In the genomic region with DNA sequence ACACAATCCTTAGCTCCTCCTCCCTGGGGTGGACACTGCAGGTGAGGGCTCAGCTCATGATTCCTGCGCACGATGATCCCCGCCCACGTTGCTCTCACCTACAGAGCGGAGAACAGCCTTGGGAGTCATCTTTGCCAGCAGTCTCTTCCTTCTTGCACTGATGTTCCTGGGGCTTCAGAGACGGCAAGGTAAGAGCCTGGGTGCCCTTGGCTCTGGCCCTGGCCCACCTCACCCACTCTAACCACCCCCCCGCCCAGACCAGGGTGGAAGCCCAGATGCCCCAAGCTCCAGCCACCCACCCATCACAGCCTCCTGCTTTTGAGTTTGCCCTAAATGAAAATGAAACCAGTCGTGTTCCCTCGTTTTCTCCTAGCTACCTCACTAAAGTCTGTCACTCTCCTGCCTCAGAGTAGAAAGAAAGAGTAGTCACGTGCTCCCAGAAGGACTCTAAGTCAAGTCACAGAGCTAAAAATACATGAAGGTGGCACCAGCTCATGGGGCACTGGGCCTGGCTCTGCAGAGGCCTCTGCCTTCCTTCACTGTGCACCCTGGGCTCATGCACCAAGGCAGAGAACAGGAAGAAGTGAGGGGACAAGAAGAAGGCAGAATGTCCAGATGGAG, we compare ENCODE assay signal across 10 cellular contexts. TPM values are rescaled to one million over a fixed set of nuclear protein-coding genes. Genes with fewer than 3 reads are reported as not detected.
A peak's percentile ranks its signal among the peaks of the same experiment; 100 is the strongest.
DNase-seq lines count a peak whose midpoint lies in the region; ATAC-seq, FAIRE-seq and TF ChIP-seq lines count a peak whose summit lies in the region.
"Had no signal": no experiment of that assay in that cellular context is flagged by ENCODE, and none has a peak within 500 bp of the region (broad histone marks: within the 10 kb centered on the region; RNA-seq: fewer than 3 reads in every experiment).

No MANE protein-coding gene starts in this region.

- no peaks in the 10 kb centered on the region for H4K20me1 ChIP-seq in OCI-LY7 (ENCODE audit: insufficient read depth, low read length)

- no peaks in the 10 kb centered on the region for H3K27me3 Mint-ChIP-seq in CD4-positive, CD25-positive, alpha-beta regulatory T cell

- TF ChIP-seq CTCF in OCI-LY7 (conservative IDR thresholded peaks at IDR 0.05; ENCODE audit: low read length) (no peak), GM20000 (IDR thresholded peaks at IDR 0.05; ENCODE audit: extremely low read depth, missing control alignments) (no peak)

- H3K27ac Mint-ChIP-seq in CD4-positive, CD25-positive, alpha-beta regulatory T cell: peak overlapping the region; percentile 95 to 99 (median 96)

- H3K4me3 Mint-ChIP-seq in CD4-positive, CD25-positive, alpha-beta regulatory T cell: peak overlapping the region; percentile 45 to 87 (median 83)

- no peak overlapping the region for H4K91ac ChIP-seq in neuronal stem cell (ENCODE audit: low read depth, low read length, poor library complexity)

- no peak overlapping the region for H3K23ac ChIP-seq in neuronal stem cell (ENCODE audit: low read depth, low read length, poor library complexity)

- ATAC-seq in CD4-positive, CD25-positive, alpha-beta regulatory T cell (ENCODE audit: low read depth in 2 of 2): no peak
- ATAC-seq in HG02970 (IDR thresholded peaks at IDR 0.05; ENCODE audit: low FRiP score, unreplicated experiment): no peak

- no peak overlapping the region for H2BK12ac ChIP-seq in neuronal stem cell (ENCODE audit: low read length)

- no peak overlapping the region for H4K8ac ChIP-seq in neuronal stem cell (ENCODE audit: low read depth, low read length)

- no peak overlapping the region for H2AK5ac ChIP-seq in neuronal stem cell (ENCODE audit: low read depth, low read length)

- H2AFZ ChIP-seq in OCI-LY7 (ENCODE audit: low read length) (no peak overlapping the region), neuronal stem cell (ENCODE audit: low read length) (no peak overlapping the region)

- no CpG with 5 or more reads among the region's 10 CpGs for WGBS in neuronal stem cell (ENCODE audit: extremely low coverage in 2 of 2, insufficient read length in 2 of 2, insufficient replicate concordance in 1 of 2), 2 donors

- in situ Hi-C loops in G401 (cut with HindIII; ENCODE audit: low sequenced_read_pairs): no loop called here

- no peak overlapping the region for H3K14ac ChIP-seq in neuronal stem cell (ENCODE audit: low read length)

- FAIRE-seq in RCC 7860 (lab: Jason Lieb, UNC): no peak

- H3K18ac ChIP-seq in neuronal stem cell (ENCODE audit: low read length): peak overlapping the region; percentile 11

- no peak overlapping the region for H3K4ac ChIP-seq in neuronal stem cell (ENCODE audit: low read length)

- peaks cover 46% of the 10 kb centered on the region for H3K36me3 ChIP-seq in CD4-positive, CD25-positive, alpha-beta regulatory T cell (ENCODE audit: control insufficient read depth, insufficient read depth, low read length)
- H3K36me3 ChIP-seq in OCI-LY7 (ENCODE audit: insufficient read depth, low read length): peaks cover 89% of the 10 kb centered on the region
- H3K36me3 ChIP-seq in neuronal stem cell (replicated peaks in 1 of 2; ENCODE audit: control insufficient read depth in 2 of 2, insufficient read depth in 2 of 2, low read length in 2 of 2): peaks cover 37 to 64% of the 10 kb centered on the region in 2 donors

- intact Hi-C loops in OCI-LY7 (cut with micrococcal nuclease; ENCODE audit: unreplicated experiment): loop anchor here (1.0 to 5.0 kb wide), 3 partner anchors 14 to 139 kb away; no protein-coding TSS in a partner anchor

- CTCF ChIA-PET in OCI-LY7 (lab: Charles Lee; ENCODE audit: unreplicated experiment): interaction anchor here (0.5 to 2.2 kb wide), 8 partner anchors 8 to 154 kb away, joined by 3 to 8 read pairs (median 3); partner anchors contain the start of gene CD27

- no peaks in the 10 kb centered on the region; the same call in 1 of the 2 replicates for H3K79me2 ChIP-seq in OCI-LY7 (ENCODE audit: insufficient read depth, low read depth, low read length)

- H3K27ac ChIP-seq in CD4-positive, CD25-positive, alpha-beta regulatory T cell (ENCODE audit: insufficient read depth, low read length, poor library complexity, severe bottlenecking): peak overlapping the region; percentile 96
- H3K27ac ChIP-seq in OCI-LY7 (ENCODE audit: low read depth, low read length, poor library complexity, severe bottlenecking): peak overlapping the region; percentile 93
- H3K27ac ChIP-seq in cingulate gyrus (ENCODE audit: low read depth, low read length): peak overlapping the region; percentile 34
- no peak overlapping the region for H3K27ac ChIP-seq in neuronal stem cell (replicated peaks; ENCODE audit: low read length)

- peak overlapping the region; percentile 74 for H3K4me3 ChIP-seq in CD4-positive, CD25-positive, alpha-beta regulatory T cell (ENCODE audit: low read depth, low read length)
- H3K4me3 ChIP-seq in OCI-LY7 (ENCODE audit: low read depth, low read length, poor library complexity, severe bottlenecking) (peak overlapping the region; percentile 44), neuronal stem cell (ENCODE audit: low read length in 2 of 2) (no peak overlapping the region)

- H2BK15ac ChIP-seq in neuronal stem cell (ENCODE audit: low read length): no peak overlapping the region

- peaks cover 30 to 91% (median 63%) of the 10 kb centered on the region in 4 donors for H3K4me1 Mint-ChIP-seq in CD4-positive, CD25-positive, alpha-beta regulatory T cell

- H3K27me3 ChIP-seq in CD4-positive, CD25-positive, alpha-beta regulatory T cell (ENCODE audit: control insufficient read depth, insufficient read depth, low read length): no peaks in the 10 kb centered on the region
- no peaks in the 10 kb centered on the region for H3K27me3 ChIP-seq in neuronal stem cell (ENCODE audit: control insufficient read depth in 3 of 3, insufficient read depth in 3 of 3, low read depth in 1 of 3, low read length in 3 of 3)

- H3K4me1 ChIP-seq in CD4-positive, CD25-positive, alpha-beta regulatory T cell (ENCODE audit: control insufficient read depth, insufficient read depth, low read length, poor library complexity, severe bottlenecking): peaks cover 55% of the 10 kb centered on the region
- peaks cover 53% of the 10 kb centered on the region for H3K4me1 ChIP-seq in OCI-LY7 (ENCODE audit: insufficient read depth, low read length, poor library complexity, severe bottlenecking)
- H3K4me1 ChIP-seq in neuronal stem cell (ENCODE audit: control insufficient read depth in 2 of 2, insufficient read depth in 1 of 2, low read depth in 1 of 2, low read length in 2 of 2): no peaks in the 10 kb centered on the region

- no peaks in the 10 kb centered on the region for H3K9me2 ChIP-seq in OCI-LY7 (ENCODE audit: insufficient read depth, low read length)

- no peaks in the 10 kb centered on the region for H3K9me3 Mint-ChIP-seq in CD4-positive, CD25-positive, alpha-beta regulatory T cell

- H3K79me1 ChIP-seq in neuronal stem cell (ENCODE audit: low read depth, low read length): peaks cover 2% of the 10 kb centered on the region

- H3K9ac ChIP-seq in neuronal stem cell (ENCODE audit: low read depth, low read length, poor library complexity): no peak overlapping the region

- H2BK5ac ChIP-seq in neuronal stem cell (ENCODE audit: low read length): no peak overlapping the region

- peaks cover 59% of the 10 kb centered on the region for H3K36me3 Mint-ChIP-seq in CD4-positive, CD25-positive, alpha-beta regulatory T cell

- H2BK120ac ChIP-seq in neuronal stem cell (ENCODE audit: low read depth, low read length): no peak overlapping the region

- POLR2A ChIA-PET in OCI-LY7 (lab: Charles Lee): interaction anchor here (0.5 to 8.2 kb wide), 16 partner anchors 8 to 124 kb away, joined by 3 to 112 read pairs (median 6); partner anchors contain the start of genes CD27, GAPDH, TAPBPL and VAMP1

- BruUV-seq in OCI-LY7 (replicated peaks; lab: Mats Ljungman, UMichigan): no TSS peak

- H3K4me2 ChIP-seq in OCI-LY7 (ENCODE audit: low read length): peak overlapping the region; percentile 80
- no peak overlapping the region for H3K4me2 ChIP-seq in neuronal stem cell (ENCODE audit: insufficient read depth, low read length, poor library complexity, severe bottlenecking)

- no peaks in the 10 kb centered on the region for H3K9me3 ChIP-seq in CD4-positive, CD25-positive, alpha-beta regulatory T cell (ENCODE audit: control insufficient read depth in 2 of 2, low read length in 2 of 2)
- H3K9me3 ChIP-seq in OCI-LY7 (ENCODE audit: low read length) (no peaks in the 10 kb centered on the region), neuronal stem cell (replicated peaks in 1 of 2; ENCODE audit: control insufficient read depth in 2 of 2, insufficient read depth in 1 of 2, low read depth in 1 of 2, low read length in 2 of 2) (no peaks in the 10 kb centered on the region)

- peak in 1 of 3 donors; percentile 85 for DNase-seq in CD4-positive, CD25-positive, alpha-beta regulatory T cell
- DNase-seq in OCI-LY7 (ENCODE audit: low spot score) (peak; percentile 28), neuronal stem cell (ENCODE audit: low spot score) (no peak), G401 (ENCODE audit: low spot score) (no peak), RCC 7860 (ENCODE audit: low spot score) (no peak), GM20000 (ENCODE audit: low spot score) (no peak)
- DNase-seq: NCI-H187 treated with DMSO at 0.1 percent for 48 hours had no signal

RNA-seq across cellular contexts. Expression of gene TAPBPL, which starts 9.0 kb away (rescaled TPM):
- total RNA-seq in CD4-positive, CD25-positive, alpha-beta regulatory T cell: 28.0 TPM
- polyA plus RNA-seq in CD4-positive, CD25-positive, alpha-beta regulatory T cell: 10 to 100 TPM; 34.8 to 72.7 (median 46.9) TPM
- 18.4 and 23.7 TPM in 2 replicates for total RNA-seq in OCI-LY7 (2014; rRNA removed; shearing (Covaris generic))
- 22.2 and 25.5 TPM in 2 replicates for total RNA-seq in OCI-LY7 (2022)
- 0.33 TPM for polyA plus RNA-seq in neuronal stem cell (2013, experiment 1 of 2)
- polyA plus RNA-seq in neuronal stem cell (2013, experiment 2 of 2): 0.28 TPM
- 0.25 TPM in 1 of 2 replicates, not detected in the other for total RNA-seq in G401 (2014; rRNA removed; shearing (Covaris generic))
- polyA plus RNA-seq: neural cell had no signal

RNA-seq across cellular contexts. Expression of gene VAMP1, which starts 9.6 kb away (rescaled TPM):
- total RNA-seq in CD4-positive, CD25-positive, alpha-beta regulatory T cell: 67.3 TPM
- 10 to 100 TPM in 3 of 4 donors, 1 to 10 TPM in 1; 9.8 to 16.1 (median 13.5) TPM for polyA plus RNA-seq in CD4-positive, CD25-positive, alpha-beta regulatory T cell
- total RNA-seq in OCI-LY7 (2014; rRNA removed; shearing (Covaris generic)): 82.7 and 86.0 TPM in 2 replicates
- 46.9 and 51.6 TPM in 2 replicates for total RNA-seq in OCI-LY7 (2022)
- 14.2 TPM for polyA plus RNA-seq in neuronal stem cell (2013, experiment 1 of 2)
- polyA plus RNA-seq in neuronal stem cell (2013, experiment 2 of 2): 14.6 TPM
- 7.6 and 9.3 TPM in 2 replicates for total RNA-seq in G401 (2014; rRNA removed; shearing (Covaris generic))

RNA-seq across cellular contexts. Expression of gene CD27, which starts 16.1 kb away (rescaled TPM):
- total RNA-seq in CD4-positive, CD25-positive, alpha-beta regulatory T cell: 156 TPM
- polyA plus RNA-seq in CD4-positive, CD25-positive, alpha-beta regulatory T cell: 100 to 1,000 TPM; 547 to 707 (median 641) TPM
- 18.0 and 19.8 TPM in 2 replicates for total RNA-seq in OCI-LY7 (2014; rRNA removed; shearing (Covaris generic))
- 39.9 and 48.3 TPM in 2 replicates for total RNA-seq in OCI-LY7 (2022)
- polyA plus RNA-seq in neuronal stem cell (2013, experiment 1 of 2): 0.14 TPM
- polyA plus RNA-seq in neuronal stem cell (2013, experiment 2 of 2): 0.11 TPM
- not detected in 2 replicates for total RNA-seq in G401 (2014; rRNA removed; shearing (Covaris generic))
- polyA plus RNA-seq: neural cell had no signal

RNA-seq across cellular contexts. Expression of gene MRPL51, which starts 32.2 kb away (rescaled TPM):
- 40.5 TPM for total RNA-seq in CD4-positive, CD25-positive, alpha-beta regulatory T cell
- polyA plus RNA-seq in CD4-positive, CD25-positive, alpha-beta regulatory T cell: 100 to 1,000 TPM; 243 to 372 (median 253) TPM
- total RNA-seq in OCI-LY7 (2014; rRNA removed; shearing (Covaris generic)): 152 and 164 TPM in 2 replicates
- 280 and 338 TPM in 2 replicates for total RNA-seq in OCI-LY7 (2022)
- 584 TPM for polyA plus RNA-seq in neuronal stem cell (2013, experiment 1 of 2)
- 624 TPM for polyA plus RNA-seq in neuronal stem cell (2013, experiment 2 of 2)
- total RNA-seq in G401 (2014; rRNA removed; shearing (Covaris generic)): 363 and 396 TPM in 2 replicates

RNA-seq across cellular contexts. Expression of gene NCAPD2, which starts 33.0 kb away (rescaled TPM):
- total RNA-seq in CD4-positive, CD25-positive, alpha-beta regulatory T cell: 32.8 TPM
- polyA plus RNA-seq in CD4-positive, CD25-positive, alpha-beta regulatory T cell: 10 to 100 TPM; 21.5 to 29.1 (median 26.3) TPM
- 157 and 195 TPM in 2 replicates for total RNA-seq in OCI-LY7 (2014; rRNA removed; shearing (Covaris generic))
- 225 and 267 TPM in 2 replicates for total RNA-seq in OCI-LY7 (2022)
- polyA plus RNA-seq in neuronal stem cell (2013, experiment 1 of 2): 78.4 TPM
- polyA plus RNA-seq in neuronal stem cell (2013, experiment 2 of 2): 81.0 TPM
- 86.1 and 102 TPM in 2 replicates for total RNA-seq in G401 (2014; rRNA removed; shearing (Covaris generic))

Comparison
In these comparisons a context has a peak if more than half of its experiments do, and no peak if none do; other contexts are left out.
1. H3K4me3 ChIP-seq: peak in CD4-positive, CD25-positive, alpha-beta regulatory T cell (single experiment) and OCI-LY7 (single experiment); none in neuronal stem cell (0 of 2).
2. RNA of gene TAPBPL, which starts 9.0 kb away (total RNA-seq): 28.0 TPM in CD4-positive, CD25-positive, alpha-beta regulatory T cell (single experiment) and 18.4 to 25.5 TPM in OCI-LY7; 0.25 TPM in G401; every median in the first group is over 10 times any median in the second.
3. RNA of gene CD27, which starts 16.1 kb away (total RNA-seq): 156 TPM in CD4-positive, CD25-positive, alpha-beta regulatory T cell (single experiment) and 18.0 to 48.3 TPM in OCI-LY7; not detected in G401; every median in the first group is over 10 times any median in the second.